In the genomic region with DNA sequence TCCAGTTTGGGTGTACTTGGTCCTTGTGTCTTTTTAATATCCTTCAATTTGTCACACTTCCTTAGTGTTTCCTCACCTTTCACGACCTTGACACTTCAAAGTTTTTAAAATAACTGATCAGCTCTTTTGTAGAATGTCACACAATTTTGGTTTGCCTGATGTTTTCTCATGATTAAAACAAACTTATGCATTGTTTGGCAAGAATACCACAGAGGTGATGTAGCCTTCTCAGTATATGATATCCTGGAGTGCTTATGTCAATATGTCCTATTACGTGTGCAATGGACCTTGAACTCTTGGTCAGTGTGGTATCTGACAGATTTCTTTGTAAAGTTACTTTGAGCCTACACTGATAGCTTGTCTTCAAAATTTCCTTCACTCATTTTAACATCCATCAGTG, we compare ENCODE assay signal across 18 cellular contexts.
DNase-seq lines count a peak whose midpoint lies in the region; ATAC-seq, FAIRE-seq and TF ChIP-seq lines count a peak whose summit lies in the region.
"Had no signal": no experiment of that assay in that cellular context is flagged by ENCODE, and none has a peak within 500 bp of the region (broad histone marks: within the 10 kb centered on the region; RNA-seq: fewer than 3 reads in every experiment).

No MANE protein-coding gene starts in this region.

- no peak for TF ChIP-seq CTCF in A549 (IDR thresholded peaks at IDR 0.05)
- TF ChIP-seq CTCF in right lobe of liver (IDR thresholded peaks at IDR 0.05) = no peak
- no peak for TF ChIP-seq CTCF in A673 (conservative IDR thresholded peaks at IDR 0.05; ENCODE audit: low read depth, low read length)
- no peak for TF ChIP-seq CTCF in GM20000 (IDR thresholded peaks at IDR 0.05; ENCODE audit: extremely low read depth, missing control alignments)
- no peak for TF ChIP-seq CTCF in HFFc6 (IDR thresholded peaks at IDR 0.05)

- FAIRE-seq in A549 (lab: Jason Lieb, UNC) = peak; percentile 39
- peak; percentile 67 for FAIRE-seq in GM12891 (lab: Jason Lieb, UNC)

- intact Hi-C loops in right lobe of liver (cut with DNase I) (no loop called here), A673 (cut with micrococcal nuclease; ENCODE audit: unreplicated experiment) (no loop called here)

- POLR2A ChIA-PET in A549 (lab: Yijun Ruan, JAX) = no interaction called here
- POLR2A ChIA-PET in A673 (lab: Charles Lee; ENCODE audit: low non-redundant PET) = no interaction called here

- no peak overlapping the region for H3K27ac Mint-ChIP-seq in HFFc6
- H3K27ac Mint-ChIP-seq: B cell; CD4-positive, alpha-beta T cell had no signal

- H3K27me3 ChIP-seq in right lobe of liver (no peaks in the 10 kb centered on the region), A673 (replicated peaks; ENCODE audit: insufficient read depth, low read depth, low read length, poor library complexity) (peaks cover 13% of the 10 kb centered on the region)

- no peaks in the 10 kb centered on the region for H3K4me1 Mint-ChIP-seq in HFFc6 (ENCODE audit: low read depth)
- H3K4me1 Mint-ChIP-seq: B cell had no signal

- DNase-seq in A549 (ENCODE audit: low read depth in 1 of 2, low spot score in 1 of 2) (peak in 1 of 2 experiments; percentile 29), GM12891 (ENCODE audit: insufficient read length, low spot score) (no peak), SW480 (ENCODE audit: low spot score) (peak; percentile 69), right lobe of liver (no peak), A673 (ENCODE audit: low spot score) (no peak), GM20000 (ENCODE audit: low spot score) (no peak), HFFc6 (no peak), D341Med (ENCODE audit: low spot score) (no peak)
- DNase-seq: CD4-positive, alpha-beta T cell; DMS 273 treated with DMSO at 0.1 percent for 48 hours; GOT3; IMR-90; Kasumi-1; NCI-H1417; NCI-H2029 treated with DMSO at 0.1 percent for 48 hours; NCI-H526 treated with DMSO at 0.1 percent for 48 hours; T-helper 1 cell had no signal

- H3K36me3 ChIP-seq in right lobe of liver (no peaks in the 10 kb centered on the region), A673 (ENCODE audit: insufficient read depth, low read length, poor library complexity, severe bottlenecking) (no peaks in the 10 kb centered on the region)

- H3K9me3 Mint-ChIP-seq in HFFc6 = peaks cover 50% of the 10 kb centered on the region

- no peak for TF ChIP-seq RAD21 in A549 (conservative IDR thresholded peaks at IDR 0.05 in 1 of 2, IDR thresholded peaks at IDR 0.05 in 1 of 2)

- no peak overlapping the region for H3K4me3 ChIP-seq in A549
- no peak overlapping the region for H3K4me3 ChIP-seq in right lobe of liver
- H3K4me3 ChIP-seq in A673 (ENCODE audit: low read depth, low read length, poor library complexity, severe bottlenecking) = no peak overlapping the region

- CTCF ChIA-PET in A549 (lab: Yijun Ruan, JAX) (interaction anchor here (0.9 kb wide), 1 partner anchor 79 kb away, joined by 3 read pairs; no protein-coding TSS in a partner anchor), A673 (lab: Charles Lee) (no interaction called here)

- no peaks in the 10 kb centered on the region for H3K4me1 ChIP-seq in A549
- no peaks in the 10 kb centered on the region for H3K4me1 ChIP-seq in right lobe of liver
- no peaks in the 10 kb centered on the region for H3K4me1 ChIP-seq in A673 (ENCODE audit: insufficient read depth, low read length, poor library complexity, severe bottlenecking)

- no peak overlapping the region for H3K4me3 Mint-ChIP-seq in HFFc6
- H3K4me3 Mint-ChIP-seq: B cell; CD4-positive, alpha-beta T cell had no signal

- no peak for TF ChIP-seq POLR2A in A549 (IDR thresholded peaks at IDR 0.05; ENCODE audit: low read length)
- TF ChIP-seq POLR2A in GM12891 (IDR thresholded peaks at IDR 0.05; ENCODE audit: low read depth, low read length) = no peak
- no peak for TF ChIP-seq POLR2A in right lobe of liver (IDR thresholded peaks at IDR 0.05)

- H3K27me3 Mint-ChIP-seq in HFFc6 (ENCODE audit: insufficient read depth) = no peaks in the 10 kb centered on the region; the same call in 1 of the 2 replicates
- H3K27me3 Mint-ChIP-seq: B cell; CD4-positive, alpha-beta T cell had no signal

- ATAC-seq in A549 (peak; percentile 59 to 72; a peak in 3 of 6 replicates), right lobe of liver (peak; percentile 62 to 91 (median 73))

- peak overlapping the region; percentile 39; the same call in 2 of the 3 replicates for H3K4me2 ChIP-seq in A549

- H3K36me3 Mint-ChIP-seq in HFFc6 (ENCODE audit: low read depth) = no peaks in the 10 kb centered on the region

- no peak overlapping the region for H3K27ac ChIP-seq in A549
- no peak overlapping the region for H3K27ac ChIP-seq in right lobe of liver
- H3K27ac ChIP-seq in A673 (ENCODE audit: low read depth, low read length, poor library complexity, severe bottlenecking) = no peak overlapping the region

- H3K9me3 ChIP-seq in A549 (no peaks in the 10 kb centered on the region), right lobe of liver (no peaks in the 10 kb centered on the region), A673 (ENCODE audit: low read depth, low read length, poor library complexity, severe bottlenecking) (no peaks in the 10 kb centered on the region)

- no peak for TF ChIP-seq EP300 in A549 (IDR thresholded peaks at IDR 0.05)

- no TSS peak for BruUV-seq in A673 (replicated peaks; lab: Mats Ljungman, UMichigan)

- 3% methylated on average over 2 of the region's 2 CpGs for WGBS in A549 (ENCODE audit: missing lambda C conversion rate)
- 20% methylated on average over 2 of the region's 2 CpGs for WGBS in right lobe of liver (ENCODE audit: insufficient coverage, low coverage, low lambda C conversion rate, missing lambda C conversion rate)

TF ChIP-seq in A549, 52 proteins besides CTCF, POLR2A, EP300 and RAD21:
- TF ChIP-seq PHF8 (IDR thresholded peaks at IDR 0.05; ENCODE audit: borderline replicate concordance, low read depth) = no peak
- TF ChIP-seq ESRRA (IDR thresholded peaks at IDR 0.05; ENCODE audit: borderline replicate concordance, low read length) = no peak
- no peak for TF ChIP-seq JUNB (IDR thresholded peaks at IDR 0.05)

TF ChIP-seq in GM12891, 5 proteins besides CTCF, POLR2A, EP300 and RAD21:
- TF ChIP-seq POU2F2 (IDR thresholded peaks at IDR 0.05; ENCODE audit: low read depth, low read length) (no peak), SPI1 (IDR thresholded peaks at IDR 0.05; ENCODE audit: low read depth, low read length) (no peak), PAX5 (IDR thresholded peaks at IDR 0.05; ENCODE audit: insufficient read depth, low read length, severe bottlenecking) (no peak), POLR2AphosphoS5 (IDR thresholded peaks at IDR 0.05; ENCODE audit: low read depth, low read length) (no peak), TAF1 (IDR thresholded peaks at IDR 0.05; ENCODE audit: low read depth, low read length) (no peak)
TF ChIP-seq in GM12891: peak in this region for 0.
